ENCODE assay signal across 27 cellular contexts in the genomic region with DNA sequence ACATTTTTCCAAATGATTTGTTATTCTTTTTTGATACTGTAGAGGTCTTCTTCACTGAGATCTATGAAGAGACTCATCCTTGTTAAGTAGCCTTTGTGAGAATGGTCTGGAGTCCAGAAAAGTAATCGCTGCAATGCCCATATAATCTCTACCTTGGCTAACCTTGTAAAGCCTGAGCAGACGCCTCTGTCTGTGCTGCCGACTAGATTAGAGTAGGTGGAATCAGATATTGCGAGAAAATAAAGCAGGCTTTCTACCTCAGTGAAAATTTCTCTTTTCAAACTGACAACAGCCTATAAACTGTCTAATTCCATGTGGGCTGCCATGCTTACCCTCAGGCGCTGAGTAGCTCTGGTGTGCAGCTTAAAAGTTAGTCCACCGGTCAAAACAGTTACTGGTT.
"Had no signal": no experiment of that assay in that cellular context is flagged by ENCODE, and none has a peak within 500 bp of the region (broad histone marks: within the 10 kb centered on the region; RNA-seq: fewer than 3 reads in every experiment).

No MANE protein-coding gene starts in this region.

- H3K4me1 ChIP-seq: transverse colon, upper lobe of right lung, uterus, vagina had no signal

- H3K27me3 ChIP-seq: stomach, suprapubic skin, testis, thyroid gland, tibial artery, tibial nerve, transverse colon, upper lobe of left lung, upper lobe of right lung, uterus, vagina had no signal

- H3K36me3 ChIP-seq: stomach, suprapubic skin, thoracic aorta, thyroid gland, tibial artery, tibial nerve, transverse colon, upper lobe of left lung, upper lobe of right lung, uterus, vagina had no signal

- FAIRE-seq: urothelium cell line had no signal

- H3K27ac ChIP-seq: stomach, suprapubic skin, testis, thoracic aorta, thyroid gland, tibial artery, tibial nerve, transverse colon, upper lobe of left lung, upper lobe of right lung, uterus, vagina had no signal

- H3K4me3 ChIP-seq: stomach, suprapubic skin, testis, thoracic aorta, thyroid gland, tibial artery, tibial nerve, transverse colon, upper lobe of left lung, upper lobe of right lung, uterus, vagina had no signal

- ATAC-seq: stimulated activated effector memory CD8-positive, alpha-beta T cell treated with anti-CD3 and anti-CD28 coated beads, Interleukin-12 subunit alpha, Interleukin-12 subunit beta, amount 100 ng/mL, for 72 hours; stimulated activated memory B cell treated with anti-CD40 and anti-IgM and Interleukin-4, amounts not matched to agents 10 μg/mL and 1 μg/mL and 100 μg/mL, for 72 hours; stimulated activated naive B cell treated with anti-CD40 and anti-IgM and Interleukin-4, amounts not matched to agents 10 μg/mL and 1 μg/mL and 100 μg/mL, for 72 hours; stimulated activated naive CD8-positive, alpha-beta T cell treated with anti-CD3 and anti-CD28 coated beads, Interleukin-15, amount 100 ng/mL, for 72 hours; stimulated activated naive CD8-positive, alpha-beta T cell treated with anti-CD3 and anti-CD28 coated beads, Interleukin-15, Interleukin-2, amounts not matched to agents 100 U/mL and 50 U/mL, for 24 hours; upper lobe of right lung had no signal

- DNase-seq: stimulated activated CD4-positive, alpha-beta T cell treated with anti-CD3 and anti-CD28 coated beads, Interleukin-2, amount 100 ng/mL, for 48 hours; stimulated activated CD4-positive, alpha-beta T cell treated with anti-CD3 and anti-CD28 coated beads, Interleukin-4, amount 100 ng/mL, for 1 hour; stimulated activated CD4-positive, alpha-beta T cell treated with anti-CD3 and anti-CD28 coated beads, Interleukin-4, amount 100 ng/mL, for 24 hours; stimulated activated CD4-positive, alpha-beta T cell treated with anti-CD3 and anti-CD28 coated beads, Interleukin-4, amount 100 ng/mL, for 4 hours; stimulated activated CD8-positive, alpha-beta memory T cell treated with anti-CD3 and anti-CD28 coated beads, Interleukin-4, amount 100 ng/mL, for 48 hours; stimulated activated naive B cell treated with anti-CD40 and anti-IgM and Interleukin-4, amounts not matched to agents 10 μg/mL and 1 μg/mL and 100 μg/mL, for 72 hours; stimulated activated naive CD4-positive, alpha-beta T cell; stimulated activated naive CD4-positive, alpha-beta T cell treated with Interleukin-2 at 50 U/mL for 16 hours; stimulated activated naive CD8-positive, alpha-beta T cell treated with anti-CD3 and anti-CD28 coated beads, Interleukin-15, amount 100 ng/mL, for 72 hours; stimulated activated naive CD8-positive, alpha-beta T cell treated with anti-CD3 and anti-CD28 coated beads, Interleukin-15, Interleukin-2, amounts not matched to agents 100 U/mL and 50 U/mL, for 24 hours; stomach; substantia nigra; testis; thyroid gland; tibial artery; transverse colon; trophoblast cell; upper lobe of right lung; uterus had no signal

- H3K9me3 ChIP-seq: stomach, suprapubic skin, testis, thoracic aorta, thyroid gland, tibial artery, tibial nerve, transverse colon, upper lobe of left lung, upper lobe of right lung, uterus, vagina had no signal
